In genomic region chr16:23149267-23149992, GRCh38 we compare ENCODE assay signal across 8 cellular contexts. TPM values are rescaled to one million over a fixed set of nuclear protein-coding genes. Genes with fewer than 3 reads are reported as not detected.
DNase-seq lines count a peak whose midpoint lies in the region; ATAC-seq and TF ChIP-seq lines count a peak whose summit lies in the region.

TSS of gene USP31 (minus strand) at chr16:23149452. CDS start at chr16:23149270, 182 bp downstream.

- H3K9ac ChIP-seq in DND-41 (ENCODE audit: low read depth, low read length): peak within 1 kb of the TSS; percentile 60
- peak within 1 kb of the TSS; percentile 64 for H3K9ac ChIP-seq in Karpas-422 (ENCODE audit: low read length)

- H3K4me2 ChIP-seq in DND-41 (ENCODE audit: insufficient read depth, low read length): peak within 1 kb of the TSS; percentile 82
- H3K4me2 ChIP-seq in GM23338: peak within 1 kb of the TSS; percentile 91
- peak within 1 kb of the TSS; percentile 91 for H3K4me2 ChIP-seq in Karpas-422 (ENCODE audit: low read depth, low read length, poor library complexity, severe bottlenecking)

- no peaks in the 10 kb centered on the region; the same call in 2 of the 3 replicates for H3K9me3 Mint-ChIP-seq in GM23338

- no peak within 1 kb of the TSS for H3K27ac Mint-ChIP-seq in GM23338

- WGBS in esophagus squamous epithelium, 2 donors: 2 to 3% methylated on average over 11 of the region's 75 CpGs

- TF ChIP-seq CTCF in DND-41 (IDR thresholded peaks at IDR 0.05; ENCODE audit: borderline replicate concordance, extremely low read depth, low read length, poor library complexity, severe bottlenecking): no peak
- no peak for TF ChIP-seq CTCF in GM23338 (conservative IDR thresholded peaks at IDR 0.05; ENCODE audit: low read depth in 2 of 2)
- no peak for TF ChIP-seq CTCF in Peyer's patch (IDR thresholded peaks at IDR 0.05)
- no peak for TF ChIP-seq CTCF in esophagus squamous epithelium (IDR thresholded peaks at IDR 0.05)

- H3K27me3 ChIP-seq in DND-41 (ENCODE audit: insufficient read depth, low read length, poor library complexity) (no peaks in the 10 kb centered on the region), GM23338 (ENCODE audit: insufficient read depth) (peaks cover 8% of the 10 kb centered on the region; the same call in 1 of the 2 replicates), Karpas-422 (ENCODE audit: low read length) (0 out of 2 replicates have a peak, but pooled peaks cover 2% of the 10 kb centered on the region), Peyer's patch (no peaks in the 10 kb centered on the region), esophagus squamous epithelium (no peaks in the 10 kb centered on the region), muscle layer of duodenum (ENCODE audit: low read depth, low read length) (no peaks in the 10 kb centered on the region)

- H2AFZ ChIP-seq in DND-41 (ENCODE audit: low read depth, low read length) (peak within 1 kb of the TSS; percentile 97), GM23338 (peak within 1 kb of the TSS; percentile 100), Karpas-422 (ENCODE audit: low read length) (peak within 1 kb of the TSS; percentile 97)

- H3K4me3 Mint-ChIP-seq in GM23338: peak within 1 kb of the TSS; percentile 94

- H3F3A ChIP-seq in GM23338 (replicated peaks; ENCODE audit: low read depth): no peaks in the 10 kb centered on the region

- H3K4me3 ChIP-seq in DND-41 (ENCODE audit: low read depth in 1 of 2, low read length in 2 of 2) (peak within 1 kb of the TSS; percentile 18 to 70; a peak in 3 of 4 replicates), GM23338 (peak within 1 kb of the TSS; percentile 86), Karpas-422 (ENCODE audit: low read length) (peak within 1 kb of the TSS; percentile 71), Peyer's patch (peak within 1 kb of the TSS; percentile 59 to 88 (median 72)), esophagus squamous epithelium (peak within 1 kb of the TSS; percentile 50 to 92 (median 68)), muscle layer of duodenum (ENCODE audit: low read depth in 1 of 2, low read length in 2 of 2) (peak within 1 kb of the TSS; percentile 81 to 85)

- peaks cover 35% of the 10 kb centered on the region for H3K79me2 ChIP-seq in DND-41 (ENCODE audit: insufficient read depth, low read length)
- peaks cover 39% of the 10 kb centered on the region for H3K79me2 ChIP-seq in GM23338 (replicated peaks; ENCODE audit: insufficient read depth)
- H3K79me2 ChIP-seq in Karpas-422 (ENCODE audit: low read length): no peaks in the 10 kb centered on the region

- peaks cover 6% of the 10 kb centered on the region for H3K27me3 Mint-ChIP-seq in GM23338 (ENCODE audit: insufficient read depth, low read depth, poor library complexity)

- H3K4me1 ChIP-seq in DND-41 (ENCODE audit: insufficient read depth, low read length) (peaks cover 40% of the 10 kb centered on the region), GM23338 (ENCODE audit: insufficient read depth) (peaks cover 31% of the 10 kb centered on the region), Karpas-422 (ENCODE audit: low read length) (peaks cover 14% of the 10 kb centered on the region), Peyer's patch (peaks cover 3 to 12% (median 4%) of the 10 kb centered on the region in 4 donors), esophagus squamous epithelium (peaks cover 6 to 64% (median 41%) of the 10 kb centered on the region in 3 donors), muscle layer of duodenum (ENCODE audit: control insufficient read depth in 1 of 2, insufficient read depth in 2 of 2, low read length in 2 of 2) (peaks cover 0 to 25% of the 10 kb centered on the region in 2 donors)

- intact Hi-C loops in esophagus squamous epithelium (cut with DNase I): no loop called here

- H3K36me3 ChIP-seq in DND-41 (ENCODE audit: insufficient read depth, low read length) (no peaks in the 10 kb centered on the region), GM23338 (ENCODE audit: insufficient read depth) (no peaks in the 10 kb centered on the region), Karpas-422 (ENCODE audit: insufficient read depth, low read length) (no peaks in the 10 kb centered on the region), Peyer's patch (no peaks in the 10 kb centered on the region), esophagus squamous epithelium (no peaks in the 10 kb centered on the region), muscle layer of duodenum (ENCODE audit: control insufficient read depth in 1 of 2, insufficient read depth in 2 of 2, low read length in 2 of 2) (no peaks in the 10 kb centered on the region)

- H3K27ac ChIP-seq in DND-41 (ENCODE audit: low read length): peak within 1 kb of the TSS; percentile 56
- H3K27ac ChIP-seq in GM23338 (ENCODE audit: low read depth): no peak within 1 kb of the TSS
- H3K27ac ChIP-seq in Karpas-422 (ENCODE audit: low read length): no peak within 1 kb of the TSS
- peak within 1 kb of the TSS; percentile 68 to 92 (median 80) for H3K27ac ChIP-seq in Peyer's patch
- H3K27ac ChIP-seq in esophagus squamous epithelium: peak within 1 kb of the TSS; percentile 86 to 97 (median 94)
- no peak within 1 kb of the TSS for H3K27ac ChIP-seq in muscle layer of duodenum (ENCODE audit: low read length)

- ATAC-seq in DND-41 (ENCODE audit: insufficient read depth, low read depth) (peak; percentile 100), GM23338 (peak; percentile 96)

- DNase-seq in DND-41: peak; percentile 94
- peak; percentile 98 for DNase-seq in GM23338 (ENCODE audit: low spot score)
- DNase-seq in Karpas-422: peak; percentile 97
- peak; percentile 90 to 97 (median 96) for DNase-seq in Peyer's patch
- DNase-seq in activated T-helper 1 cell treated with Interleukin-2 at 50 U/mL for 16 hours (ENCODE audit: low read depth): peak; percentile 84
- DNase-seq in esophagus squamous epithelium (lab: John Stamatoyannopoulos, UW): peak; percentile 37
- peak; percentile 73 to 76 for DNase-seq in stimulated activated CD8-positive, alpha-beta memory T cell treated with anti-CD3 and anti-CD28 coated beads, Interleukin-7, amount 100 ng/mL, for 1 hour (ENCODE audit: low read depth in 2 of 2)

- H4K20me1 ChIP-seq in DND-41 (ENCODE audit: insufficient read depth, low read length): peaks cover 15% of the 10 kb centered on the region
- H4K20me1 ChIP-seq in GM23338 (replicated peaks; ENCODE audit: insufficient read depth): peaks cover 22% of the 10 kb centered on the region
- peaks cover 11% of the 10 kb centered on the region for H4K20me1 ChIP-seq in Karpas-422 (ENCODE audit: insufficient read depth, low read depth, low read length)

- peaks cover 33% of the 10 kb centered on the region for H3K4me1 Mint-ChIP-seq in GM23338

- peaks cover 5% of the 10 kb centered on the region; the same call in 1 of the 3 replicates for H3K36me3 Mint-ChIP-seq in GM23338 (ENCODE audit: low read depth)

- H3K9me2 ChIP-seq in GM23338 (ENCODE audit: insufficient read depth) (no peaks in the 10 kb centered on the region), Karpas-422 (replicated peaks; ENCODE audit: insufficient read depth, low read length) (no peaks in the 10 kb centered on the region)

- TF ChIP-seq POLR2A in Peyer's patch (IDR thresholded peaks at IDR 0.05): peak in 1 of 2 donors; percentile 41
- peak in 2 of 4 donors; percentile 32 to 44 for TF ChIP-seq POLR2A in esophagus squamous epithelium (IDR thresholded peaks at IDR 0.05)

- H3K9me3 ChIP-seq in DND-41 (ENCODE audit: insufficient read depth, low read length, severe bottlenecking): no peaks in the 10 kb centered on the region
- H3K9me3 ChIP-seq in Karpas-422 (ENCODE audit: low read length): no peaks in the 10 kb centered on the region
- no peaks in the 10 kb centered on the region for H3K9me3 ChIP-seq in Peyer's patch
- H3K9me3 ChIP-seq in esophagus squamous epithelium: no peaks in the 10 kb centered on the region
- H3K9me3 ChIP-seq in muscle layer of duodenum (ENCODE audit: control insufficient read depth in 1 of 2, low read length in 2 of 2): no peaks in the 10 kb centered on the region

RNA-seq across cellular contexts. Expression of gene USP31, which starts in this region (rescaled TPM):
- 15.5 and 17.9 TPM in 2 replicates for total RNA-seq in GM23338 (2014; rRNA removed; shearing (Covaris generic))
- 4.2 and 4.3 TPM in 2 replicates for polyA plus RNA-seq in GM23338 (2016; fragmentation: Nextera tagmentation; extraction: Ambion mirVana)
- total RNA-seq in Karpas-422 (2014; rRNA removed; shearing (Covaris generic); ENCODE audit: low replicate concordance): 1.4 and 3.5 TPM in 2 replicates
- total RNA-seq in Peyer's patch: 10 to 100 TPM in 2 of 4 donors, 1 to 10 TPM in 2; 6.3 to 12.4 (median 10.5) TPM
- 10 to 100 TPM in 2 of 4 donors, 1 to 10 TPM in 2; 7.8 to 29.9 (median 11.0) TPM for total RNA-seq in esophagus squamous epithelium

Comparison
In these comparisons a context has a peak if more than half of its experiments do, and no peak if none do; other contexts are left out.
1. DNase-seq: peak in every context shown above with its lines; median percentile 98 in GM23338; 97 in Karpas-422; 96 in Peyer's patch; 94 in DND-41; 84 in activated T-helper 1 cell treated with Interleukin-2 at 50 U/mL for 16 hours; 74 in stimulated activated CD8-positive, alpha-beta memory T cell treated with anti-CD3 and anti-CD28 coated beads, Interleukin-7, amount 100 ng/mL, for 1 hour; 37 in esophagus squamous epithelium.
2. H3K27ac ChIP-seq: peak in DND-41 (single experiment), Peyer's patch (4 of 4) and esophagus squamous epithelium (4 of 4); none in GM23338 (single experiment), Karpas-422 (single experiment) and muscle layer of duodenum (single experiment).
3. Peak in every context shown above with its lines, with median percentiles within 50 percentile points of each other: H2AFZ ChIP-seq, H3K4me2 ChIP-seq and H3K4me3 ChIP-seq.